Comparison of ENCODE assay signal across 26 cellular contexts in the genomic region with DNA sequence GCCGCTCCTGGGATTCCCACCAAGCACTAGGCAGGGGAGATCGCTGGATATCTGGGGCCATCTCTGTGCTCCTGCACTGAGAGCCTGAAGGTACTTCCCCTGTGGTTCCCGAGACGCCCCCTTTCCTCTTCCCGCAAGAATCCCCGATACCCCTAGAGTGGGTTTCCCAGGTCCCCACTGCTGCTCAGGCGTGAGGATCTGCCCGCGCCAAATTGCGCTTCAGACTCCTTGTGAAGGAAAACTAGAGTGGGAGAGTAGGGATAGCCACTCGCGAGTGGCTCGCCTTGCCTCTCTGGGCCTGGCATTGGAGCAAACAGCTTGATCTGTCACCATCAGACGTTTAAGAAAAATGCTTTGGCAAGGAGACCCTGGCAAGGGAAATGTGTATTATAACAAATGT. TPM values are rescaled to one million over a fixed set of nuclear protein-coding genes. Genes with fewer than 3 reads are reported as not detected.
DNase-seq lines count a peak whose midpoint lies in the region; ATAC-seq and TF ChIP-seq lines count a peak whose summit lies in the region.
"Had no signal": no experiment of that assay in that cellular context is flagged by ENCODE, and none has a peak within 500 bp of the region (broad histone marks: within the 10 kb centered on the region; RNA-seq: fewer than 3 reads in every experiment).

No MANE protein-coding gene starts in this region.

- H3K36me3 Mint-ChIP-seq in Calu3 (ENCODE audit: insufficient read depth, unreplicated experiment) (peaks cover 5% of the 10 kb centered on the region), nephron progenitor cell (ENCODE audit: low read depth) (no peaks in the 10 kb centered on the region)
- H3K36me3 Mint-ChIP-seq: activated naive CD8-positive, alpha-beta T cell treated with anti-CD3 and anti-CD28 coated beads, Interleukin-2, amount 10 ng/mL, durations not matched to agents 7 days and 5 days; IgD-negative memory B cell had no signal

- H3K4me3 Mint-ChIP-seq in Calu3 (ENCODE audit: low read depth, unreplicated experiment) (peak overlapping the region; percentile 76), nephron progenitor cell (peak overlapping the region; percentile 84)
- H3K4me3 Mint-ChIP-seq: activated B cell treated with CpG ODN at 0.5 μM for 24 hours; activated naive CD8-positive, alpha-beta T cell treated with anti-CD3 and anti-CD28 coated beads, Interleukin-2, amount 10 ng/mL, durations not matched to agents 7 days and 5 days; IgD-negative memory B cell had no signal

- peaks cover 0 to 44% (median 12%) of the 10 kb centered on the region in 4 donors for H3K27me3 ChIP-seq in esophagus muscularis mucosa

- WGBS in esophagus muscularis mucosa, result 69% methylated on average over 10 of the region's 14 CpGs

- DNase-seq in Calu3 (no peak), NCI-H526 treated with DMSO at 0.1 percent for 48 hours (lab: John Stamatoyannopoulos, UW) (peak; percentile 48), esophagus muscularis mucosa (ENCODE audit: extremely low spot score) (no peak), nephron progenitor cell (no peak), SHP77 (lab: John Stamatoyannopoulos, UW) (no peak), NCI-H226 (no peak), cerebellum (ENCODE audit: low spot score) (no peak)
- DNase-seq: ACHN; activated B cell treated with CpG ODN at 0.5 μM for 24 hours; activated CD4-positive, alpha-beta T cell treated with anti-CD3 and anti-CD28 coated beads, Interleukin-2, amount 50 U/mL, for 4 hours; activated CD8-positive, alpha-beta memory T cell treated with anti-CD3 and anti-CD28 coated beads, Interleukin-2, amount 50 U/mL, for 4 hours; activated naive CD8-positive, alpha-beta T cell treated with anti-CD3 and anti-CD28 coated beads, Interleukin-2, amount 10 ng/mL, durations not matched to agents 7 days and 5 days; Caco-2; GM23248; lower lobe of right lung; NCI-H1436 treated with DMSO at 0.1 percent for 48 hours; NCI-H510A treated with DMSO at 0.1 percent for 48 hours; RPMI8226; stomach had no signal

- H3K4me3 ChIP-seq in esophagus muscularis mucosa, result peak overlapping the region; percentile 12 to 38 (median 34)
- H3K4me3 ChIP-seq: BLaER1 treated with 17β-estradiol and CSF1 and Interleukin-3, amounts not matched to agents 10 nM and 100 nM; GM23248; MG63 had no signal

- H3K4me1 ChIP-seq in esophagus muscularis mucosa, result peaks cover 0 to 22% (median 0%) of the 10 kb centered on the region in 4 donors
- H3K4me1 ChIP-seq: BLaER1 treated with 17β-estradiol and CSF1 and Interleukin-3, amounts not matched to agents 10 nM and 100 nM; Caco-2; lower lobe of right lung; right atrium auricular region had no signal

- no peaks in the 10 kb centered on the region for H3K9me3 Mint-ChIP-seq in Calu3 (ENCODE audit: low read depth, unreplicated experiment)
- H3K9me3 Mint-ChIP-seq in nephron progenitor cell, result peaks cover 44% of the 10 kb centered on the region
- H3K9me3 Mint-ChIP-seq: activated B cell treated with CpG ODN at 0.5 μM for 24 hours; activated naive CD8-positive, alpha-beta T cell treated with anti-CD3 and anti-CD28 coated beads, Interleukin-2, amount 10 ng/mL, durations not matched to agents 7 days and 5 days; IgD-negative memory B cell had no signal

- H3K4me1 Mint-ChIP-seq in Calu3 (ENCODE audit: low read depth, unreplicated experiment) (no peaks in the 10 kb centered on the region), nephron progenitor cell (no peaks in the 10 kb centered on the region)
- H3K4me1 Mint-ChIP-seq: activated B cell treated with CpG ODN at 0.5 μM for 24 hours; activated naive CD8-positive, alpha-beta T cell treated with anti-CD3 and anti-CD28 coated beads, Interleukin-2, amount 10 ng/mL, durations not matched to agents 7 days and 5 days had no signal

- H3K9me3 ChIP-seq in esophagus muscularis mucosa, result no peaks in the 10 kb centered on the region
- H3K9me3 ChIP-seq: Caco-2, lower lobe of right lung, MG63, right atrium auricular region, stomach, upper lobe of left lung had no signal

- peaks cover 84% of the 10 kb centered on the region for H3K27me3 Mint-ChIP-seq in Calu3 (ENCODE audit: unreplicated experiment)
- H3K27me3 Mint-ChIP-seq in nephron progenitor cell (ENCODE audit: low read depth, poor library complexity), result peaks cover 82% of the 10 kb centered on the region

- intact Hi-C loops in Calu3 (cut with micrococcal nuclease; ENCODE audit: unreplicated experiment), result loop anchor here (2.0 to 10.0 kb wide), 3 partner anchors 100 to 355 kb away; no protein-coding TSS in a partner anchor
- intact Hi-C loops in esophagus muscularis mucosa (cut with DNase I), result no loop called here

- BruUV-seq in Calu3 (replicated peaks; lab: Mats Ljungman, UMichigan), result no TSS peak

- TF ChIP-seq EP300 in esophagus muscularis mucosa (IDR thresholded peaks at IDR 0.05), result no peak

- CTCF ChIA-PET in Calu3 (lab: Charles Lee), result no interaction called here

- ATAC-seq in HG02840 (IDR thresholded peaks at IDR 0.05; ENCODE audit: low FRiP score, unreplicated experiment), result no peak
- ATAC-seq: lower lobe of right lung had no signal

- H3K27ac ChIP-seq in esophagus muscularis mucosa (replicated peaks in 1 of 4), result no peak overlapping the region
- H3K27ac ChIP-seq: BLaER1 treated with 17β-estradiol and CSF1 and Interleukin-3, amounts not matched to agents 10 nM and 100 nM; GM23248; lower lobe of right lung; right atrium auricular region; stomach; upper lobe of left lung had no signal

- no peak for TF ChIP-seq CTCF in Calu3 (IDR thresholded peaks at IDR 0.05; ENCODE audit: unreplicated experiment)
- TF ChIP-seq CTCF in esophagus muscularis mucosa (IDR thresholded peaks at IDR 0.05), result no peak
- no peak for TF ChIP-seq CTCF in nephron progenitor cell (IDR thresholded peaks at IDR 0.05)

- H3K27ac Mint-ChIP-seq in Calu3 (ENCODE audit: unreplicated experiment) (no peak overlapping the region), nephron progenitor cell (no peak overlapping the region)
- H3K27ac Mint-ChIP-seq: activated B cell treated with CpG ODN at 0.5 μM for 24 hours; activated naive CD8-positive, alpha-beta T cell treated with anti-CD3 and anti-CD28 coated beads, Interleukin-2, amount 10 ng/mL, durations not matched to agents 7 days and 5 days; IgD-negative memory B cell had no signal

- TF ChIP-seq POLR2A in esophagus muscularis mucosa (IDR thresholded peaks at IDR 0.05; ENCODE audit: low read depth), result no peak

- H3K36me3 ChIP-seq in esophagus muscularis mucosa, result no peaks in the 10 kb centered on the region
- H3K36me3 ChIP-seq: BLaER1 treated with 17β-estradiol and CSF1 and Interleukin-3, amounts not matched to agents 10 nM and 100 nM; lower lobe of right lung; MG63; right atrium auricular region; stomach; upper lobe of left lung had no signal

RNA-seq across cellular contexts. Expression of a gene that starts 1.5 kb away (rescaled TPM):
- not detected in 2 replicates for total RNA-seq in Calu3 (2022)
- 1 to 10 TPM in 1 of 4 donors, under 1 TPM in 3; 0.50 to 1.3 (median 0.67) TPM for total RNA-seq in esophagus muscularis mucosa
- 11.2 TPM for total RNA-seq in cerebellum
- total RNA-seq: activated B cell treated with CpG ODN at 0.5 μM for 24 hours; activated naive CD8-positive, alpha-beta T cell treated with anti-CD3 and anti-CD28 coated beads, Interleukin-2, amount 10 ng/mL, durations not matched to agents 7 days and 5 days; Caco-2; GM23248; lower lobe of right lung; osteoblast; right atrium auricular region; upper lobe of left lung had no signal
